Comparison of ENCODE assay signal across 10 cellular contexts in the genomic region with DNA sequence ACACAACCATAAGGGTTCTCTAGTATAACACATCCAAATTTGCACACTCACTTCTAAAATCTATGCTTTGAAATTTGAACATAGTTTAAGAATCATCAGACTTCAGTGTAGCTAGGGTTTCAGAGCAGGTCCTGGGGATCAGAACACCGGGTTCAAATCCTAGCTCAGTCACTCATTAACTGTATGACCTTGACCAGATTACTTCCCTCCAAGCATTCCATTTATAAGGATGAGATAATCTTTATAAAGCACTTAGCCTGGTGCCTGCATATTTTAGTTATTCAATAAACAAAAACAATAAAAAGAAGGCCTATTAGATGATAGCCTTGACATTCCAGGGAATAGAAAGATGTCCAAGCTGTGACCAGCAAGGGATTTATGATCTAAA. TPM values are rescaled to one million over a fixed set of nuclear protein-coding genes. Genes with fewer than 3 reads are reported as not detected.
DNase-seq lines count a peak whose midpoint lies in the region; TF ChIP-seq lines count a peak whose summit lies in the region.
"Had no signal": no experiment of that assay in that cellular context is flagged by ENCODE, and none has a peak within 500 bp of the region (broad histone marks: within the 10 kb centered on the region; RNA-seq: fewer than 3 reads in every experiment).

No MANE protein-coding gene starts in this region.

- H3K4me3 Mint-ChIP-seq in activated CD4-positive, alpha-beta memory T cell treated with anti-CD3 and anti-CD28 coated beads, Interleukin-2, amount 10 ng/mL, durations not matched to agents 7 days and 5 days, result no peak overlapping the region
- no peak overlapping the region for H3K4me3 Mint-ChIP-seq in activated CD4-positive, alpha-beta memory T cell treated with anti-CD3 and anti-CD28 coated beads for 36 hours
- H3K4me3 Mint-ChIP-seq: stimulated activated naive CD8-positive, alpha-beta T cell treated with anti-CD3 and anti-CD28 coated beads, Interleukin-15, Interleukin-2, amounts not matched to agents 100 ng/mL and 50 ng/mL, for 24 hours had no signal

- no peak for DNase-seq in activated CD4-positive, alpha-beta memory T cell treated with anti-CD3 and anti-CD28 coated beads, Interleukin-2, amount 10 ng/mL, durations not matched to agents 7 days and 5 days
- no peak for DNase-seq in activated CD4-positive, alpha-beta memory T cell treated with anti-CD3 and anti-CD28 coated beads for 36 hours
- no peak for DNase-seq in SK-N-SH
- DNase-seq in hepatocyte (ENCODE audit: low spot score), result no peak
- no peak for DNase-seq in NCI-H82 treated with DMSO at 0.1 percent for 48 hours (lab: John Stamatoyannopoulos, UW; ENCODE audit: unreplicated experiment)
- DNase-seq in stomach, result no peak
- no peak for DNase-seq in suprapubic skin (ENCODE audit: low spot score in 2 of 2)
- DNase-seq: effector CD4-positive, alpha-beta T cell had no signal

- TF ChIP-seq EP300 in SK-N-SH (IDR thresholded peaks at IDR 0.05; ENCODE audit: borderline replicate concordance in 1 of 2, low read depth in 1 of 2, low read length in 1 of 2) (no peak), stomach (IDR thresholded peaks at IDR 0.05) (no peak), suprapubic skin (IDR thresholded peaks at IDR 0.05) (no peak)

- no peak for TF ChIP-seq POLR2A in stomach (IDR thresholded peaks at IDR 0.05)
- no peak for TF ChIP-seq POLR2A in suprapubic skin (IDR thresholded peaks at IDR 0.05)

- no peak overlapping the region for H3K4me3 ChIP-seq in SK-N-SH (ENCODE audit: low read depth in 2 of 2, low read length in 1 of 2)
- H3K4me3 ChIP-seq in hepatocyte, result no peak overlapping the region
- H3K4me3 ChIP-seq in skeletal muscle tissue (ENCODE audit: low read length in 3 of 3), result peak overlapping the region in 1 of 3 donors; percentile 7
- no peak overlapping the region for H3K4me3 ChIP-seq in stomach
- H3K4me3 ChIP-seq in suprapubic skin, result no peak overlapping the region

- peak overlapping the region; percentile 78 for H3K27ac Mint-ChIP-seq in activated CD4-positive, alpha-beta memory T cell treated with anti-CD3 and anti-CD28 coated beads, Interleukin-2, amount 10 ng/mL, durations not matched to agents 7 days and 5 days
- no peak overlapping the region for H3K27ac Mint-ChIP-seq in activated CD4-positive, alpha-beta memory T cell treated with anti-CD3 and anti-CD28 coated beads for 36 hours
- H3K27ac Mint-ChIP-seq: stimulated activated naive CD8-positive, alpha-beta T cell treated with anti-CD3 and anti-CD28 coated beads, Interleukin-15, Interleukin-2, amounts not matched to agents 100 ng/mL and 50 ng/mL, for 24 hours had no signal

- intact Hi-C loops in activated CD4-positive, alpha-beta memory T cell treated with anti-CD3 and anti-CD28 coated beads for 36 hours (cut with micrococcal nuclease), result loop anchor here (1.0 to 10.0 kb wide), 9 partner anchors 87 to 787 kb away; a partner anchor contains a TSS
- intact Hi-C loops in stomach (cut with DNase I; ENCODE audit: low total_unique reads), result loop anchor here (10.0 kb wide), 1 partner anchor 127 kb away; no protein-coding TSS in a partner anchor

- peaks cover 62% of the 10 kb centered on the region for H3K4me1 Mint-ChIP-seq in activated CD4-positive, alpha-beta memory T cell treated with anti-CD3 and anti-CD28 coated beads, Interleukin-2, amount 10 ng/mL, durations not matched to agents 7 days and 5 days
- peaks cover 36% of the 10 kb centered on the region for H3K4me1 Mint-ChIP-seq in activated CD4-positive, alpha-beta memory T cell treated with anti-CD3 and anti-CD28 coated beads for 36 hours (ENCODE audit: low read depth)

- POLR2A ChIA-PET in activated CD4-positive, alpha-beta memory T cell treated with anti-CD3 and anti-CD28 coated beads, Interleukin-2, amount 10 ng/mL, durations not matched to agents 7 days and 5 days (lab: Charles Lee), result interaction anchor here (0.9 to 1.4 kb wide), 4 partner anchors 24 to 1560 kb away, joined by 3 to 4 read pairs (median 3); no protein-coding TSS in a partner anchor
- POLR2A ChIA-PET in activated CD4-positive, alpha-beta memory T cell treated with anti-CD3 and anti-CD28 coated beads for 36 hours (lab: Charles Lee), result interaction anchor here (0.6 kb wide), 1 partner anchor 103 kb away, joined by 3 read pairs; no protein-coding TSS in a partner anchor
- POLR2A ChIA-PET in SK-N-SH (lab: Yijun Ruan, JAX), result no interaction called here

- H3K36me3 Mint-ChIP-seq in activated CD4-positive, alpha-beta memory T cell treated with anti-CD3 and anti-CD28 coated beads, Interleukin-2, amount 10 ng/mL, durations not matched to agents 7 days and 5 days (ENCODE audit: low read depth), result peaks cover 39% of the 10 kb centered on the region
- H3K36me3 Mint-ChIP-seq in activated CD4-positive, alpha-beta memory T cell treated with anti-CD3 and anti-CD28 coated beads for 36 hours, result peaks cover 8% of the 10 kb centered on the region

- no peaks in the 10 kb centered on the region for H3K9me2 ChIP-seq in SK-N-SH
- H3K9me2 ChIP-seq in hepatocyte (replicated peaks; ENCODE audit: insufficient read depth), result no peaks in the 10 kb centered on the region

- H3K4me1 ChIP-seq in SK-N-SH (ENCODE audit: control insufficient read depth in 1 of 2, insufficient read depth in 2 of 2, low read depth in 1 of 2, low read length in 1 of 2), result peaks cover 8 to 10% of the 10 kb centered on the region in 2 experiments; a peak in 2 of 4 replicates
- H3K4me1 ChIP-seq in hepatocyte (ENCODE audit: insufficient read depth), result peaks cover 22% of the 10 kb centered on the region
- peaks cover 26 to 56% (median 34%) of the 10 kb centered on the region in 3 donors for H3K4me1 ChIP-seq in skeletal muscle tissue (ENCODE audit: control insufficient read depth in 3 of 3, insufficient read depth in 3 of 3, low read length in 3 of 3)
- peaks cover 8 to 42% (median 16%) of the 10 kb centered on the region in 4 donors for H3K4me1 ChIP-seq in stomach
- H3K4me1 ChIP-seq in suprapubic skin, result peaks cover 9% of the 10 kb centered on the region

- TF ChIP-seq CTCF in SK-N-SH (IDR thresholded peaks at IDR 0.05) (no peak), hepatocyte (IDR thresholded peaks at IDR 0.05; ENCODE audit: poor library complexity) (no peak), stomach (IDR thresholded peaks at IDR 0.05) (no peak), suprapubic skin (IDR thresholded peaks at IDR 0.05) (no peak)

- H4K20me1 ChIP-seq in SK-N-SH (ENCODE audit: insufficient read depth) (no peaks in the 10 kb centered on the region), hepatocyte (ENCODE audit: insufficient read depth, poor library complexity, severe bottlenecking) (no peaks in the 10 kb centered on the region)

- peaks cover 21% of the 10 kb centered on the region for H3K9me3 Mint-ChIP-seq in activated CD4-positive, alpha-beta memory T cell treated with anti-CD3 and anti-CD28 coated beads, Interleukin-2, amount 10 ng/mL, durations not matched to agents 7 days and 5 days
- peaks cover 18% of the 10 kb centered on the region for H3K9me3 Mint-ChIP-seq in activated CD4-positive, alpha-beta memory T cell treated with anti-CD3 and anti-CD28 coated beads for 36 hours

- 31% methylated on average over 1 of the region's 1 CpG for WGBS in SK-N-SH (ENCODE audit: low lambda C conversion rate)
- WGBS in hepatocyte (ENCODE audit: low lambda C conversion rate, missing lambda C conversion rate), result 50% methylated on average over 1 of the region's 1 CpG
- 23 to 55% (median 44%) methylated on average over 1 of the region's 1 CpG for WGBS in stomach, 5 donors
- 85% methylated on average over 1 of the region's 1 CpG for WGBS in suprapubic skin

- peaks cover 9% of the 10 kb centered on the region; the same call in 1 of the 2 replicates for H3K79me2 ChIP-seq in SK-N-SH (ENCODE audit: insufficient read depth)
- peaks cover 28% of the 10 kb centered on the region for H3K79me2 ChIP-seq in hepatocyte

- CTCF ChIA-PET in activated CD4-positive, alpha-beta memory T cell treated with anti-CD3 and anti-CD28 coated beads, Interleukin-2, amount 10 ng/mL, durations not matched to agents 7 days and 5 days (lab: Charles Lee), result interaction anchor here (0.6 to 1.3 kb wide), 6 partner anchors 15 to 122 kb away, joined by 3 to 5 read pairs (median 3); no protein-coding TSS in a partner anchor
- CTCF ChIA-PET in activated CD4-positive, alpha-beta memory T cell treated with anti-CD3 and anti-CD28 coated beads for 36 hours (lab: Charles Lee), result interaction anchor here (1.0 to 1.3 kb wide), 4 partner anchors 10 to 122 kb away, joined by 3 to 8 read pairs (median 4); no protein-coding TSS in a partner anchor
- CTCF ChIA-PET in SK-N-SH (lab: Yijun Ruan, JAX), result interaction anchor here (1.6 kb wide), 2 partner anchors 76 to 123 kb away, joined by 5 to 9 read pairs; no protein-coding TSS in a partner anchor

- H3K9ac ChIP-seq in SK-N-SH (no peak overlapping the region), skeletal muscle tissue (ENCODE audit: low read depth in 1 of 3, low read length in 3 of 3) (peak overlapping the region in 1 of 3 donors; percentile 36)

- H3K4me2 ChIP-seq in SK-N-SH (peak overlapping the region; percentile 47; the same call in 1 of the 2 replicates), hepatocyte (peak overlapping the region; percentile 51)

- H3K9me3 ChIP-seq in SK-N-SH (0 out of 2 replicates have a peak, but pooled peaks cover 4% of the 10 kb centered on the region), hepatocyte (ENCODE audit: low read depth) (peaks cover 6% of the 10 kb centered on the region), skeletal muscle tissue (ENCODE audit: control insufficient read depth in 3 of 3, low read length in 3 of 3) (peaks cover 0 to 3% (median 2%) of the 10 kb centered on the region in 3 donors), stomach (peaks cover 0 to 14% (median 5%) of the 10 kb centered on the region in 4 donors), suprapubic skin (no peaks in the 10 kb centered on the region)

- H2AFZ ChIP-seq in SK-N-SH (ENCODE audit: low read depth) (no peak overlapping the region), hepatocyte (no peak overlapping the region)

- H3K27me3 ChIP-seq in SK-N-SH (ENCODE audit: insufficient read depth) (no peaks in the 10 kb centered on the region), hepatocyte (no peaks in the 10 kb centered on the region), skeletal muscle tissue (ENCODE audit: control insufficient read depth in 3 of 3, insufficient read depth in 3 of 3, low read length in 3 of 3) (no peaks in the 10 kb centered on the region), stomach (no peaks in the 10 kb centered on the region), suprapubic skin (no peaks in the 10 kb centered on the region)

- H3K27me3 Mint-ChIP-seq in activated CD4-positive, alpha-beta memory T cell treated with anti-CD3 and anti-CD28 coated beads, Interleukin-2, amount 10 ng/mL, durations not matched to agents 7 days and 5 days, result no peaks in the 10 kb centered on the region
- H3K27me3 Mint-ChIP-seq in activated CD4-positive, alpha-beta memory T cell treated with anti-CD3 and anti-CD28 coated beads for 36 hours, result peaks cover 3% of the 10 kb centered on the region

- peak overlapping the region; percentile 39 to 69; a peak in 3 of 4 replicates for H3K27ac ChIP-seq in SK-N-SH (ENCODE audit: low read depth in 2 of 2, low read length in 1 of 2)
- peak overlapping the region; percentile 83 for H3K27ac ChIP-seq in hepatocyte
- peak overlapping the region; percentile 90 for H3K27ac ChIP-seq in skeletal muscle tissue (ENCODE audit: low read depth, low read length)
- H3K27ac ChIP-seq in stomach, result peak overlapping the region in 1 of 5 donors; percentile 65
- H3K27ac ChIP-seq in suprapubic skin, result no peak overlapping the region

- H3K36me3 ChIP-seq in SK-N-SH (replicated peaks in 1 of 2; ENCODE audit: control insufficient read depth in 1 of 2, insufficient read depth in 2 of 2, low read length in 1 of 2) (peaks cover 0 to 4% of the 10 kb centered on the region in 2 experiments), hepatocyte (replicated peaks; ENCODE audit: insufficient read depth, low read depth) (no peaks in the 10 kb centered on the region), skeletal muscle tissue (ENCODE audit: control insufficient read depth in 3 of 3, insufficient read depth in 3 of 3, low read length in 3 of 3) (no peaks in the 10 kb centered on the region), stomach (no peaks in the 10 kb centered on the region), suprapubic skin (no peaks in the 10 kb centered on the region)

- H3F3A ChIP-seq in SK-N-SH (replicated peaks; ENCODE audit: insufficient read depth), result peaks cover 19% of the 10 kb centered on the region

- no peak for TF ChIP-seq RAD21 in SK-N-SH (IDR thresholded peaks at IDR 0.05; ENCODE audit: low read length)

RNA-seq across cellular contexts. Expression of a gene that starts 4.8 kb away (rescaled TPM):
- 1 to 10 TPM; 5.5 to 5.8 TPM for total RNA-seq in activated CD4-positive, alpha-beta memory T cell treated with anti-CD3 and anti-CD28 coated beads, Interleukin-2, amount 10 ng/mL, durations not matched to agents 7 days and 5 days
- total RNA-seq in activated CD4-positive, alpha-beta memory T cell treated with anti-CD3 and anti-CD28 coated beads for 36 hours, result under 1 TPM; 0.63 to 0.67 TPM
- polyA plus RNA-seq in SK-N-SH (2012; rRNA removed), result 1.6 and 1.8 TPM in 2 replicates
- 1.5 and 2.1 TPM in 2 replicates for polyA plus RNA-seq in SK-N-SH (2012; cell fraction: cytosol; rRNA removed)
- polyA plus RNA-seq in SK-N-SH (2012; cell fraction: nucleus; rRNA removed), result 0.64 and 0.73 TPM in 2 replicates
- 26.5 and 34.2 TPM in 2 replicates for total RNA-seq in hepatocyte
- 25.3 and 29.7 TPM in 2 replicates for polyA plus RNA-seq in hepatocyte
- 27.1 TPM for total RNA-seq in skeletal muscle tissue
- 10 to 100 TPM in 1 of 5 donors, 1 to 10 TPM in 2, under 1 TPM in 1, not detected in 1; 0.89 to 29.3 (median 7.3) TPM for total RNA-seq in stomach
- polyA plus RNA-seq in stomach, result 1 to 10 TPM; 2.5 to 4.1 (median 3.4) TPM
- under 1 TPM; 0.47 to 0.76 (median 0.55) TPM for total RNA-seq in suprapubic skin

RNA-seq across cellular contexts. Expression of a gene that starts 50.2 kb away (rescaled TPM):
- not detected for total RNA-seq in activated CD4-positive, alpha-beta memory T cell treated with anti-CD3 and anti-CD28 coated beads, Interleukin-2, amount 10 ng/mL, durations not matched to agents 7 days and 5 days
- total RNA-seq in activated CD4-positive, alpha-beta memory T cell treated with anti-CD3 and anti-CD28 coated beads for 36 hours, result not detected
- polyA plus RNA-seq in SK-N-SH (2012; rRNA removed), result 1.8 and 2.5 TPM in 2 replicates
- polyA plus RNA-seq in SK-N-SH (2012; cell fraction: cytosol; rRNA removed), result 1.9 and 2.7 TPM in 2 replicates
- 2.3 and 5.4 TPM in 2 replicates for polyA plus RNA-seq in SK-N-SH (2012; cell fraction: nucleus; rRNA removed)
- total RNA-seq in hepatocyte, result 5.9 and 9.3 TPM in 2 replicates
- polyA plus RNA-seq in hepatocyte, result 8.9 and 11.1 TPM in 2 replicates
- 0.52 TPM for total RNA-seq in skeletal muscle tissue
- total RNA-seq in stomach, result 1 to 10 TPM in 3 of 5 donors, under 1 TPM in 1, not detected in 1; under 0.01 to 9.5 (median 5.6) TPM
- polyA plus RNA-seq in stomach, result 10 to 100 TPM in 1 of 3 donors, 1 to 10 TPM in 2; 6.2 to 10.8 (median 6.5) TPM
- total RNA-seq in suprapubic skin, result 1 to 10 TPM in 2 of 4 donors, under 1 TPM in 2; 0.30 to 5.3 (median 0.98) TPM
